In genomic region chr2:212136216-212136795, GRCh38 we compare ENCODE assay signal across 28 cellular contexts.
DNase-seq lines count a peak whose midpoint lies in the region; ATAC-seq and TF ChIP-seq lines count a peak whose summit lies in the region.
"Had no signal": no experiment of that assay in that cellular context is flagged by ENCODE, and none has a peak within 500 bp of the region (broad histone marks: within the 10 kb centered on the region; RNA-seq: fewer than 3 reads in every experiment).

No MANE protein-coding gene starts in this region.

- H3K36me3 ChIP-seq in neural progenitor cell: no peaks in the 10 kb centered on the region
- H3K36me3 ChIP-seq: thoracic aorta had no signal

- H3K27ac ChIP-seq in neural progenitor cell: no peak overlapping the region
- H3K27ac ChIP-seq: thoracic aorta, VCaP had no signal

- ATAC-seq in GM21619 (IDR thresholded peaks at IDR 0.05; ENCODE audit: unreplicated experiment) (peak; percentile 53), GM18858 (IDR thresholded peaks at IDR 0.05; ENCODE audit: unreplicated experiment) (no peak)
- ATAC-seq: sciatic nerve; stimulated activated naive CD8-positive, alpha-beta T cell treated with anti-CD3 and anti-CD28 coated beads, Interleukin-15, amount 100 ng/mL, for 72 hours had no signal

- no peaks in the 10 kb centered on the region for H3K9me3 Mint-ChIP-seq in neural progenitor cell
- H3K9me3 Mint-ChIP-seq: dendritic cell treated with granulocyte-macrophage colony-stimulating factor and Interleukin-4, amounts not matched to agents 40 ng/mL and 50 ng/mL, for 4 days; stimulated activated naive CD8-positive, alpha-beta T cell treated with anti-CD3 and anti-CD28 coated beads, Interleukin-15, amount 100 ng/mL, for 72 hours had no signal

- H3K4me1 Mint-ChIP-seq in neural progenitor cell: no peaks in the 10 kb centered on the region
- H3K4me1 Mint-ChIP-seq: mesothelial cell of epicardium; stimulated activated naive CD8-positive, alpha-beta T cell treated with anti-CD3 and anti-CD28 coated beads, Interleukin-15, amount 100 ng/mL, for 72 hours had no signal

- H3K4me2 ChIP-seq in neural progenitor cell: no peak overlapping the region

- no peaks in the 10 kb centered on the region for H3K27me3 Mint-ChIP-seq in neural progenitor cell (ENCODE audit: insufficient read depth, low read depth)
- H3K27me3 Mint-ChIP-seq: activated naive CD8-positive, alpha-beta T cell; dendritic cell treated with granulocyte-macrophage colony-stimulating factor and Interleukin-4, amounts not matched to agents 40 ng/mL and 50 ng/mL, for 4 days; progenitor cell of endocrine pancreas; stimulated activated naive CD8-positive, alpha-beta T cell treated with anti-CD3 and anti-CD28 coated beads, Interleukin-15, amount 100 ng/mL, for 72 hours had no signal

- no peak overlapping the region for H3K4me3 Mint-ChIP-seq in neural progenitor cell
- H3K4me3 Mint-ChIP-seq: activated naive CD8-positive, alpha-beta T cell; dendritic cell treated with granulocyte-macrophage colony-stimulating factor and Interleukin-4, amounts not matched to agents 40 ng/mL and 50 ng/mL, for 4 days; mesothelial cell of epicardium; stimulated activated naive CD8-positive, alpha-beta T cell treated with anti-CD3 and anti-CD28 coated beads, Interleukin-15, amount 100 ng/mL, for 72 hours had no signal

- peaks cover 2% of the 10 kb centered on the region for H3K4me1 ChIP-seq in neural progenitor cell

- H3K9ac ChIP-seq in neural progenitor cell: no peak overlapping the region

- H3K9me3 ChIP-seq in neural progenitor cell (ENCODE audit: low read depth): no peaks in the 10 kb centered on the region
- H3K9me3 ChIP-seq: thoracic aorta had no signal

- no peaks in the 10 kb centered on the region for H3K27me3 ChIP-seq in neural progenitor cell

- TF ChIP-seq CTCF in neural progenitor cell (IDR thresholded peaks at IDR 0.05): no peak

- H3K79me2 ChIP-seq in neural progenitor cell (ENCODE audit: low read depth): no peaks in the 10 kb centered on the region

- H3F3A ChIP-seq in neural progenitor cell (ENCODE audit: low read depth): no peaks in the 10 kb centered on the region

- no peak overlapping the region for H3K4me3 ChIP-seq in neural progenitor cell
- H3K4me3 ChIP-seq: thoracic aorta had no signal

- peaks cover 4% of the 10 kb centered on the region for H3K36me3 Mint-ChIP-seq in neural progenitor cell
- H3K36me3 Mint-ChIP-seq: activated naive CD8-positive, alpha-beta T cell; mesothelial cell of epicardium had no signal

- no peak overlapping the region for H2AFZ ChIP-seq in neural progenitor cell (replicated peaks)

- DNase-seq in DMS53 treated with DMSO at 0.1 percent for 48 hours (lab: John Stamatoyannopoulos, UW; ENCODE audit: unreplicated experiment) (peak; percentile 44), NCI-H524 (lab: John Stamatoyannopoulos, UW) (peak; percentile 10 to 66), fibroblast of gingiva (ENCODE audit: low read depth) (peak; percentile 34), DMS114 treated with DMSO at 0.1 percent for 48 hours (lab: John Stamatoyannopoulos, UW; ENCODE audit: unreplicated experiment) (no peak), anterior cingulate cortex (lab: John Stamatoyannopoulos, UW) (no peak), neural progenitor cell (ENCODE audit: low spot score) (no peak)
- DNase-seq: activated CD4-positive, alpha-beta T cell treated with anti-CD3 and anti-CD28 coated beads for 4 hours; activated effector memory CD4-positive, alpha-beta T cell treated with anti-CD3 and anti-CD28 coated beads, Interleukin-2, amount 50 U/mL, for 16 hours; central memory CD4-positive, alpha-beta T cell; DND-41; GOT3; head of caudate nucleus; Karpas-422; kidney; NCI-H526 treated with DMSO at 0.1 percent for 48 hours; stimulated activated CD4-positive, alpha-beta T cell treated with anti-CD3 and anti-CD28 coated beads, Interleukin-12 subunit alpha, Interleukin-12 subunit beta, amount 100 ng/mL, for 4 hours; stimulated activated CD4-positive, alpha-beta T cell treated with anti-CD3 and anti-CD28 coated beads, Interleukin-2, amount 100 ng/mL, for 48 hours; stimulated activated naive CD8-positive, alpha-beta T cell treated with anti-CD3 and anti-CD28 coated beads, Interleukin-15, amount 100 ng/mL, for 72 hours; T1000 had no signal

- H3K27ac Mint-ChIP-seq in neural progenitor cell: no peak overlapping the region
- H3K27ac Mint-ChIP-seq: activated naive CD8-positive, alpha-beta T cell; dendritic cell treated with granulocyte-macrophage colony-stimulating factor and Interleukin-4, amounts not matched to agents 40 ng/mL and 50 ng/mL, for 4 days; mesothelial cell of epicardium; progenitor cell of endocrine pancreas; stimulated activated naive CD8-positive, alpha-beta T cell treated with anti-CD3 and anti-CD28 coated beads, Interleukin-15, amount 100 ng/mL, for 72 hours had no signal

- no peaks in the 10 kb centered on the region for H4K20me1 ChIP-seq in neural progenitor cell (ENCODE audit: low read depth)

Comparison
In these comparisons a context has a peak if more than half of its experiments do, and no peak if none do; other contexts are left out.
1. DNase-seq: peak in DMS53 treated with DMSO at 0.1 percent for 48 hours (single experiment), NCI-H524 (2 of 2) and fibroblast of gingiva (single experiment); none in DMS114 treated with DMSO at 0.1 percent for 48 hours (single experiment), anterior cingulate cortex (0 of 58) and neural progenitor cell (single experiment).